ENCODE assay signal across 8 cellular contexts in genomic region chr20:50192364-50193168, GRCh38. TPM values are rescaled to one million over a fixed set of nuclear protein-coding genes. Genes with fewer than 3 reads are reported as not detected.
DNase-seq lines count a peak whose midpoint lies in the region; ATAC-seq and TF ChIP-seq lines count a peak whose summit lies in the region.

No MANE protein-coding gene starts in this region.

- in situ Hi-C loops in GM13976 (cut with MboI; ENCODE audit: low sequenced_read_pairs, unreplicated experiment) = no loop called here

- no peaks in the 10 kb centered on the region for H3K27me3 Mint-ChIP-seq in activated T-helper 2 cell treated with anti-CD3 and anti-CD28 coated beads, Interferon-gamma antibody, Interleukin-2, Interleukin-4, amounts not matched to agents 10 μg/mL and 5 μg/mL and 100 μg/mL, durations not matched to agents 14 hours and 24 hours and 36 hours (ENCODE audit: low read depth)
- peaks cover 26% of the 10 kb centered on the region for H3K27me3 Mint-ChIP-seq in neural crest cell (ENCODE audit: low read depth)

- peak overlapping the region; percentile 96 for H3K27ac Mint-ChIP-seq in activated T-helper 2 cell treated with anti-CD3 and anti-CD28 coated beads, Interferon-gamma antibody, Interleukin-2, Interleukin-4, amounts not matched to agents 10 μg/mL and 5 μg/mL and 100 μg/mL, durations not matched to agents 14 hours and 24 hours and 36 hours
- peak overlapping the region; percentile 95 for H3K27ac Mint-ChIP-seq in neural crest cell (ENCODE audit: unreplicated experiment)

- H3K36me3 Mint-ChIP-seq in activated T-helper 2 cell treated with anti-CD3 and anti-CD28 coated beads, Interferon-gamma antibody, Interleukin-2, Interleukin-4, amounts not matched to agents 10 μg/mL and 5 μg/mL and 100 μg/mL, durations not matched to agents 14 hours and 24 hours and 36 hours (ENCODE audit: low read depth) = peaks cover 29% of the 10 kb centered on the region
- no peaks in the 10 kb centered on the region for H3K36me3 Mint-ChIP-seq in neural crest cell (ENCODE audit: low read depth)

- ATAC-seq in GM18873 (IDR thresholded peaks at IDR 0.05; ENCODE audit: low FRiP score, unreplicated experiment) = no peak

- H3K4me1 ChIP-seq in subcutaneous abdominal adipose tissue (ENCODE audit: control insufficient read depth in 5 of 5, insufficient read depth in 5 of 5, low read length in 5 of 5) = peaks cover 14 to 66% (median 29%) of the 10 kb centered on the region in 5 donors

- peaks cover 28% of the 10 kb centered on the region for H3K4me1 Mint-ChIP-seq in activated T-helper 2 cell treated with anti-CD3 and anti-CD28 coated beads, Interferon-gamma antibody, Interleukin-2, Interleukin-4, amounts not matched to agents 10 μg/mL and 5 μg/mL and 100 μg/mL, durations not matched to agents 14 hours and 24 hours and 36 hours (ENCODE audit: low read depth)
- peaks cover 18% of the 10 kb centered on the region for H3K4me1 Mint-ChIP-seq in neural crest cell

- H3K9me3 Mint-ChIP-seq in activated T-helper 2 cell treated with anti-CD3 and anti-CD28 coated beads, Interferon-gamma antibody, Interleukin-2, Interleukin-4, amounts not matched to agents 10 μg/mL and 5 μg/mL and 100 μg/mL, durations not matched to agents 14 hours and 24 hours and 36 hours = no peaks in the 10 kb centered on the region
- H3K9me3 Mint-ChIP-seq in neural crest cell = no peaks in the 10 kb centered on the region

- peak overlapping the region; percentile 99 for H3K27ac ChIP-seq in subcutaneous abdominal adipose tissue (ENCODE audit: low read depth, low read length)

- H3K4me3 Mint-ChIP-seq in activated T-helper 2 cell treated with anti-CD3 and anti-CD28 coated beads, Interferon-gamma antibody, Interleukin-2, Interleukin-4, amounts not matched to agents 10 μg/mL and 5 μg/mL and 100 μg/mL, durations not matched to agents 14 hours and 24 hours and 36 hours (ENCODE audit: low read depth) = peak overlapping the region; percentile 93
- peak overlapping the region; percentile 95 for H3K4me3 Mint-ChIP-seq in neural crest cell

- peak overlapping the region; percentile 92 to 100 (median 98) for H3K9ac ChIP-seq in subcutaneous abdominal adipose tissue (ENCODE audit: low read length in 5 of 5)

- TF ChIP-seq CTCF in GM13976 (IDR thresholded peaks at IDR 0.05; ENCODE audit: borderline replicate concordance, control extremely low read depth, extremely low read depth, insufficient read depth, missing control alignments) (no peak), fibroblast of pulmonary artery (IDR thresholded peaks at IDR 0.05; ENCODE audit: low read length, missing control alignments) (no peak), neural crest cell (conservative IDR thresholded peaks at IDR 0.05) (no peak)

- peaks cover 0 to 5% (median 0%) of the 10 kb centered on the region in 5 donors for H3K27me3 ChIP-seq in subcutaneous abdominal adipose tissue (ENCODE audit: control insufficient read depth in 5 of 5, insufficient read depth in 4 of 5, low read length in 5 of 5)

- peaks cover 0 to 20% (median 16%) of the 10 kb centered on the region in 5 donors for H3K36me3 ChIP-seq in subcutaneous abdominal adipose tissue (ENCODE audit: control insufficient read depth in 5 of 5, insufficient read depth in 5 of 5, low read length in 5 of 5)

- H3K4me3 ChIP-seq in Jurkat, Clone E6-1 (ENCODE audit: low read length) = peak overlapping the region; percentile 81
- peak overlapping the region; percentile 100 for H3K4me3 ChIP-seq in fibroblast of pulmonary artery (replicated peaks; ENCODE audit: low read depth, low read length)
- H3K4me3 ChIP-seq in subcutaneous abdominal adipose tissue (ENCODE audit: low read depth in 1 of 5, low read length in 5 of 5) = peak overlapping the region; percentile 93 to 100 (median 94)

- intact Hi-C loops in activated T-helper 2 cell treated with anti-CD3 and anti-CD28 coated beads, Interferon-gamma antibody, Interleukin-2, Interleukin-4, amounts not matched to agents 10 μg/mL and 5 μg/mL and 100 μg/mL, durations not matched to agents 14 hours and 24 hours and 36 hours (cut with micrococcal nuclease) = loop anchor here (5.0 kb wide), 3 partner anchors 95 to 380 kb away; no protein-coding TSS in a partner anchor

- DNase-seq in GM13976 (ENCODE audit: low spot score) (peak; percentile 88), RPMI7951 (ENCODE audit: low read depth) (peak; percentile 93), fibroblast of pulmonary artery (ENCODE audit: low read depth) (peak; percentile 91), neural crest cell (ENCODE audit: low read depth, low spot score) (peak; percentile 53)
- DNase-seq in Jurkat, Clone E6-1 (ENCODE audit: low read depth, low spot score) = peak; percentile 81
- peak; percentile 77 for DNase-seq in activated T-helper 2 cell treated with anti-CD3 and anti-CD28 coated beads, Interferon-gamma antibody, Interleukin-2, Interleukin-4, amounts not matched to agents 10 μg/mL and 5 μg/mL and 100 μg/mL, durations not matched to agents 14 hours and 24 hours and 36 hours (ENCODE audit: low spot score)

- no peaks in the 10 kb centered on the region for H3K9me3 ChIP-seq in subcutaneous abdominal adipose tissue (ENCODE audit: control insufficient read depth in 5 of 5, low read length in 5 of 5)

RNA-seq across cellular contexts. Expression of gene CEBPB, which starts 1.9 kb away (rescaled TPM):
- polyA plus RNA-seq in Jurkat, Clone E6-1 (2012; ENCODE audit: insufficient read depth, insufficient read length) = 7.5 TPM
- total RNA-seq in RPMI7951 (2014; rRNA removed; shearing (Covaris generic)) = 27.9 and 36.7 TPM in 2 replicates
- total RNA-seq in activated T-helper 2 cell treated with anti-CD3 and anti-CD28 coated beads, Interferon-gamma antibody, Interleukin-2, Interleukin-4, amounts not matched to agents 10 μg/mL and 5 μg/mL and 100 μg/mL, durations not matched to agents 14 hours and 24 hours and 36 hours = 36.2 and 36.4 TPM in 2 replicates
- total RNA-seq in neural crest cell = 7.6 and 7.8 TPM in 2 replicates

RNA-seq across cellular contexts. Expression of gene PEDS1, which starts 39.0 kb away (rescaled TPM):
- polyA plus RNA-seq in Jurkat, Clone E6-1 (2012; ENCODE audit: insufficient read depth, insufficient read length) = 39.7 TPM
- total RNA-seq in RPMI7951 (2014; rRNA removed; shearing (Covaris generic)) = 54.2 and 56.1 TPM in 2 replicates
- 26.5 and 29.5 TPM in 2 replicates for total RNA-seq in activated T-helper 2 cell treated with anti-CD3 and anti-CD28 coated beads, Interferon-gamma antibody, Interleukin-2, Interleukin-4, amounts not matched to agents 10 μg/mL and 5 μg/mL and 100 μg/mL, durations not matched to agents 14 hours and 24 hours and 36 hours
- total RNA-seq in neural crest cell = 26.1 and 29.1 TPM in 2 replicates
